1 cellular context compared by ENCODE assay signal in the genomic region with DNA sequence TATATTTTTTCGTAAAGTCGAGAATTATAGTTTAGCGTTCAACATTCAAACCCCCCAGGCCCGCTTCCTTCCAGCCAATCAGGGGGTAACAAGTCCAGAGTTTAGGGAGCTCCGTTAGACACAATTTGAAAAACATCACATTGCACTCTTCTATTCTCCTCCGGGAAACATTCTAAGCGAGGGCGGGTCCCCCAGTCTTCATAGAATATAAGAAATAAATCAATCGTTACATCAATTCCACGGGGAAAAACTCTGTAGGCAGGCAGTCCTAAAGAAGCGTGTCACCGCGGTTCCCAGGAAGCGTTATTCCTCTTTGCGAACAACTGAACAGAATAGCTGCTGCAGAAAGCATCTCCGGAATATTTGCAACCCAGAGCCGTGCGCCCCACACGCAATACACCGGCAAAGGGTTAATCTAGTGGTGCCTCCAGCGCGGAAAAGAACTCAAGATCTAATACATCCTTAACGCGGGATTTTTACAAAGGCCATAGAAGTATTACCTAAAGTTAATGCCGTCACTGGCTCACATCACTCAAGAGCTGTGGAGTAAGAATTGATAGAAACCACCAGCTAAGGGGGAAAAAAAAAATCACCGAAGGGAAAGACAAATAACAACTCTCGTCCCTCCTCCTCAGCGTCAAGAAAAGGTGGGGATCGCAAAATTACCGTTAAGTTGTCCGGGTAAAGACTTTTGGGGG.
TF ChIP-seq lines count a peak whose summit lies in the region.

No MANE protein-coding gene starts in this region.

TF ChIP-seq in HepG2, 621 proteins besides CTCF, POLR2A, EP300 and RAD21 (continued from another document and continues in another):
- TF ChIP-seq, protein P1, sequence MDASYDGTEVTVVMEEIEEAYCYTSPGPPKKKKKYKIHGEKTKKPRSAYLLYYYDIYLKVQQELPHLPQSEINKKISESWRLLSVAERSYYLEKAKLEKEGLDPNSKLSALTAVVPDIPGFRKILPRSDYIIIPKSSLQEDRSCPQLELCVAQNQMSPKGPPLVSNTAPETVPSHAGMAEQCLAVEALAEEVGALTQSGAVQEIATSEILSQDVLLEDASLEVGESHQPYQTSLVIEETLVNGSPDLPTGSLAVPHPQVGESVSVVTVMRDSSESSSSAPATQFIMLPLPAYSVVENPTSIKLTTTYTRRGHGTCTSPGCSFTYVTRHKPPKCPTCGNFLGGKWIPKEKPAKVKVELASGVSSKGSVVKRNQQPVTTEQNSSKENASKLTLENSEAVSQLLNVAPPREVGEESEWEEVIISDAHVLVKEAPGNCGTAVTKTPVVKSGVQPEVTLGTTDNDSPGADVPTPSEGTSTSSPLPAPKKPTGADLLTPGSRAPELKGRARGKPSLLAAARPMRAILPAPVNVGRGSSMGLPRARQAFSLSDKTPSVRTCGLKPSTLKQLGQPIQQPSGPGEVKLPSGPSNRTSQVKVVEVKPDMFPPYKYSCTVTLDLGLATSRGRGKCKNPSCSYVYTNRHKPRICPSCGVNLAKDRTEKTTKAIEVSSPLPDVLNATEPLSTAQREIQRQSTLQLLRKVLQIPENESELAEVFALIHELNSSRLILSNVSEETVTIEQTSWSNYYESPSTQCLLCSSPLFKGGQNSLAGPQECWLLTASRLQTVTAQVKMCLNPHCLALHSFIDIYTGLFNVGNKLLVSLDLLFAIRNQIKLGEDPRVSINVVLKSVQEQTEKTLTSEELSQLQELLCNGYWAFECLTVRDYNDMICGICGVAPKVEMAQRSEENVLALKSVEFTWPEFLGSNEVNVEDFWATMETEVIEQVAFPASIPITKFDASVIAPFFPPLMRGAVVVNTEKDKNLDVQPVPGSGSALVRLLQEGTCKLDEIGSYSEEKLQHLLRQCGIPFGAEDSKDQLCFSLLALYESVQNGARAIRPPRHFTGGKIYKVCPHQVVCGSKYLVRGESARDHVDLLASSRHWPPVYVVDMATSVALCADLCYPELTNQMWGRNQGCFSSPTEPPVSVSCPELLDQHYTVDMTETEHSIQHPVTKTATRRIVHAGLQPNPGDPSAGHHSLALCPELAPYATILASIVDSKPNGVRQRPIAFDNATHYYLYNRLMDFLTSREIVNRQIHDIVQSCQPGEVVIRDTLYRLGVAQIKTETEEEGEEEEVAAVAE (CRISPR knock-in tag; IDR thresholded peaks at IDR 0.05; ENCODE audit: borderline replicate concordance) = no peak
- TF ChIP-seq ZBTB20 (CRISPR knock-in tag; IDR thresholded peaks at IDR 0.05; ENCODE audit: borderline replicate concordance, low read depth) (no peak), ZNF282 (IDR thresholded peaks at IDR 0.05; ENCODE audit: partially characterized antibody) (no peak), KLF9 (CRISPR knock-in tag; IDR thresholded peaks at IDR 0.05; ENCODE audit: low read depth) (no peak), BRCA1 (CRISPR knock-in tag; IDR thresholded peaks at IDR 0.05) (no peak), ZBTB1 (CRISPR knock-in tag; IDR thresholded peaks at IDR 0.05; ENCODE audit: borderline replicate concordance) (no peak), MIXL1 (CRISPR knock-in tag; IDR thresholded peaks at IDR 0.05) (no peak), NFYB (CRISPR knock-in tag; IDR thresholded peaks at IDR 0.05) (no peak), GPN1 (CRISPR knock-in tag; IDR thresholded peaks at IDR 0.05; ENCODE audit: borderline replicate concordance) (no peak), RORA (CRISPR knock-in tag; IDR thresholded peaks at IDR 0.05) (no peak), ZNF615 (CRISPR knock-in tag; IDR thresholded peaks at IDR 0.05; ENCODE audit: borderline replicate concordance) (no peak), ZNF468 (CRISPR knock-in tag; IDR thresholded peaks at IDR 0.05) (no peak), ASH2L (IDR thresholded peaks at IDR 0.05; ENCODE audit: insufficient read length, low read depth, low read length) (peak; percentile 86), ZKSCAN1 (IDR thresholded peaks at IDR 0.05; ENCODE audit: low read length) (no peak), MED1 (CRISPR knock-in tag; IDR thresholded peaks at IDR 0.05) (0 out of 2 replicates have a peak, but pooled peaks have one; percentile 14), KLF11 (CRISPR knock-in tag; IDR thresholded peaks at IDR 0.05) (no peak), FOXA1 (IDR thresholded peaks at IDR 0.05) (no peak), FOXA1 (CRISPR knock-in tag; IDR thresholded peaks at IDR 0.05) (no peak), ZBTB21 (CRISPR knock-in tag; IDR thresholded peaks at IDR 0.05) (0 out of 2 replicates have a peak, but pooled peaks have one; percentile 22), ZNF292 (CRISPR knock-in tag; IDR thresholded peaks at IDR 0.05; ENCODE audit: borderline replicate concordance, low read depth) (0 out of 2 replicates have a peak, but pooled peaks have one; percentile 42), CBX1 (IDR thresholded peaks at IDR 0.05; ENCODE audit: low read depth) (no peak), SSRP1 (CRISPR knock-in tag; IDR thresholded peaks at IDR 0.05) (no peak), SIN3A (IDR thresholded peaks at IDR 0.05; ENCODE audit: borderline replicate concordance, low read depth, low read length) (peak; percentile 61; the same call in 1 of the 2 replicates), ZNF703 (CRISPR knock-in tag; IDR thresholded peaks at IDR 0.05; ENCODE audit: borderline replicate concordance) (no peak), TRIM24 (CRISPR knock-in tag; IDR thresholded peaks at IDR 0.05) (no peak), ZNF850 (CRISPR knock-in tag; conservative IDR thresholded peaks at IDR 0.05) (no peak), JUN (CRISPR knock-in tag; IDR thresholded peaks at IDR 0.05) (no peak), ZNF263 (CRISPR knock-in tag; IDR thresholded peaks at IDR 0.05) (no peak)
- TF ChIP-seq, protein P2, sequence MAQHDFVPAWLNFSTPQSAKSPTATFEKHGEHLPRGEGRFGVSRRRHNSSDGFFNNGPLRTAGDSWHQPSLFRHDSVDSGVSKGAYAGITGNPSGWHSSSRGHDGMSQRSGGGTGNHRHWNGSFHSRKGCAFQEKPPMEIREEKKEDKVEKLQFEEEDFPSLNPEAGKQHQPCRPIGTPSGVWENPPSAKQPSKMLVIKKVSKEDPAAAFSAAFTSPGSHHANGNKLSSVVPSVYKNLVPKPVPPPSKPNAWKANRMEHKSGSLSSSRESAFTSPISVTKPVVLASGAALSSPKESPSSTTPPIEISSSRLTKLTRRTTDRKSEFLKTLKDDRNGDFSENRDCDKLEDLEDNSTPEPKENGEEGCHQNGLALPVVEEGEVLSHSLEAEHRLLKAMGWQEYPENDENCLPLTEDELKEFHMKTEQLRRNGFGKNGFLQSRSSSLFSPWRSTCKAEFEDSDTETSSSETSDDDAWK (CRISPR knock-in tag; IDR thresholded peaks at IDR 0.05) = no peak
- TF ChIP-seq, protein P3, sequence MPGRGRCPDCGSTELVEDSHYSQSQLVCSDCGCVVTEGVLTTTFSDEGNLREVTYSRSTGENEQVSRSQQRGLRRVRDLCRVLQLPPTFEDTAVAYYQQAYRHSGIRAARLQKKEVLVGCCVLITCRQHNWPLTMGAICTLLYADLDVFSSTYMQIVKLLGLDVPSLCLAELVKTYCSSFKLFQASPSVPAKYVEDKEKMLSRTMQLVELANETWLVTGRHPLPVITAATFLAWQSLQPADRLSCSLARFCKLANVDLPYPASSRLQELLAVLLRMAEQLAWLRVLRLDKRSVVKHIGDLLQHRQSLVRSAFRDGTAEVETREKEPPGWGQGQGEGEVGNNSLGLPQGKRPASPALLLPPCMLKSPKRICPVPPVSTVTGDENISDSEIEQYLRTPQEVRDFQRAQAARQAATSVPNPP (CRISPR knock-in tag; IDR thresholded peaks at IDR 0.05) = no peak
- TF ChIP-seq, protein P4, sequence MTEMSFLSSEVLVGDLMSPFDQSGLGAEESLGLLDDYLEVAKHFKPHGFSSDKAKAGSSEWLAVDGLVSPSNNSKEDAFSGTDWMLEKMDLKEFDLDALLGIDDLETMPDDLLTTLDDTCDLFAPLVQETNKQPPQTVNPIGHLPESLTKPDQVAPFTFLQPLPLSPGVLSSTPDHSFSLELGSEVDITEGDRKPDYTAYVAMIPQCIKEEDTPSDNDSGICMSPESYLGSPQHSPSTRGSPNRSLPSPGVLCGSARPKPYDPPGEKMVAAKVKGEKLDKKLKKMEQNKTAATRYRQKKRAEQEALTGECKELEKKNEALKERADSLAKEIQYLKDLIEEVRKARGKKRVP (CRISPR knock-in tag; IDR thresholded peaks at IDR 0.05) = no peak
- TF ChIP-seq, protein P5, sequence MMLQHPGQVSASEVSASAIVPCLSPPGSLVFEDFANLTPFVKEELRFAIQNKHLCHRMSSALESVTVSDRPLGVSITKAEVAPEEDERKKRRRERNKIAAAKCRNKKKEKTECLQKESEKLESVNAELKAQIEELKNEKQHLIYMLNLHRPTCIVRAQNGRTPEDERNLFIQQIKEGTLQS (CRISPR knock-in tag; IDR thresholded peaks at IDR 0.05) = no peak
- TF ChIP-seq, protein P6, sequence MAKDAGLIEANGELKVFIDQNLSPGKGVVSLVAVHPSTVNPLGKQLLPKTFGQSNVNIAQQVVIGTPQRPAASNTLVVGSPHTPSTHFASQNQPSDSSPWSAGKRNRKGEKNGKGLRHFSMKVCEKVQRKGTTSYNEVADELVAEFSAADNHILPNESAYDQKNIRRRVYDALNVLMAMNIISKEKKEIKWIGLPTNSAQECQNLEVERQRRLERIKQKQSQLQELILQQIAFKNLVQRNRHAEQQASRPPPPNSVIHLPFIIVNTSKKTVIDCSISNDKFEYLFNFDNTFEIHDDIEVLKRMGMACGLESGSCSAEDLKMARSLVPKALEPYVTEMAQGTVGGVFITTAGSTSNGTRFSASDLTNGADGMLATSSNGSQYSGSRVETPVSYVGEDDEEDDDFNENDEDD (CRISPR knock-in tag; IDR thresholded peaks at IDR 0.05; ENCODE audit: borderline replicate concordance) = no peak
- TF ChIP-seq, protein P7, sequence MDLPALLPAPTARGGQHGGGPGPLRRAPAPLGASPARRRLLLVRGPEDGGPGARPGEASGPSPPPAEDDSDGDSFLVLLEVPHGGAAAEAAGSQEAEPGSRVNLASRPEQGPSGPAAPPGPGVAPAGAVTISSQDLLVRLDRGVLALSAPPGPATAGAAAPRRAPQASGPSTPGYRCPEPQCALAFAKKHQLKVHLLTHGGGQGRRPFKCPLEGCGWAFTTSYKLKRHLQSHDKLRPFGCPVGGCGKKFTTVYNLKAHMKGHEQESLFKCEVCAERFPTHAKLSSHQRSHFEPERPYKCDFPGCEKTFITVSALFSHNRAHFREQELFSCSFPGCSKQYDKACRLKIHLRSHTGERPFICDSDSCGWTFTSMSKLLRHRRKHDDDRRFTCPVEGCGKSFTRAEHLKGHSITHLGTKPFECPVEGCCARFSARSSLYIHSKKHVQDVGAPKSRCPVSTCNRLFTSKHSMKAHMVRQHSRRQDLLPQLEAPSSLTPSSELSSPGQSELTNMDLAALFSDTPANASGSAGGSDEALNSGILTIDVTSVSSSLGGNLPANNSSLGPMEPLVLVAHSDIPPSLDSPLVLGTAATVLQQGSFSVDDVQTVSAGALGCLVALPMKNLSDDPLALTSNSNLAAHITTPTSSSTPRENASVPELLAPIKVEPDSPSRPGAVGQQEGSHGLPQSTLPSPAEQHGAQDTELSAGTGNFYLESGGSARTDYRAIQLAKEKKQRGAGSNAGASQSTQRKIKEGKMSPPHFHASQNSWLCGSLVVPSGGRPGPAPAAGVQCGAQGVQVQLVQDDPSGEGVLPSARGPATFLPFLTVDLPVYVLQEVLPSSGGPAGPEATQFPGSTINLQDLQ (CRISPR knock-in tag; IDR thresholded peaks at IDR 0.05) = no peak
- TF ChIP-seq, protein P8, sequence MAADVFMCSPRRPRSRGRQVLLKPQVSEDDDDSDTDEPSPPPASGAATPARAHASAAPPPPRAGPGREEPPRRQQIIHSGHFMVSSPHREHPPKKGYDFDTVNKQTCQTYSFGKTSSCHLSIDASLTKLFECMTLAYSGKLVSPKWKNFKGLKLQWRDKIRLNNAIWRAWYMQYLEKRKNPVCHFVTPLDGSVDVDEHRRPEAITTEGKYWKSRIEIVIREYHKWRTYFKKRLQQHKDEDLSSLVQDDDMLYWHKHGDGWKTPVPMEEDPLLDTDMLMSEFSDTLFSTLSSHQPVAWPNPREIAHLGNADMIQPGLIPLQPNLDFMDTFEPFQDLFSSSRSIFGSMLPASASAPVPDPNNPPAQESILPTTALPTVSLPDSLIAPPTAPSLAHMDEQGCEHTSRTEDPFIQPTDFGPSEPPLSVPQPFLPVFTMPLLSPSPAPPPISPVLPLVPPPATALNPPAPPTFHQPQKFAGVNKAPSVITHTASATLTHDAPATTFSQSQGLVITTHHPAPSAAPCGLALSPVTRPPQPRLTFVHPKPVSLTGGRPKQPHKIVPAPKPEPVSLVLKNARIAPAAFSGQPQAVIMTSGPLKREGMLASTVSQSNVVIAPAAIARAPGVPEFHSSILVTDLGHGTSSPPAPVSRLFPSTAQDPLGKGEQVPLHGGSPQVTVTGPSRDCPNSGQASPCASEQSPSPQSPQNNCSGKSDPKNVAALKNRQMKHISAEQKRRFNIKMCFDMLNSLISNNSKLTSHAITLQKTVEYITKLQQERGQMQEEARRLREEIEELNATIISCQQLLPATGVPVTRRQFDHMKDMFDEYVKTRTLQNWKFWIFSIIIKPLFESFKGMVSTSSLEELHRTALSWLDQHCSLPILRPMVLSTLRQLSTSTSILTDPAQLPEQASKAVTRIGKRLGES (CRISPR knock-in tag; IDR thresholded peaks at IDR 0.05; ENCODE audit: borderline replicate concordance) = 0 out of 2 replicates have a peak, but pooled peaks have one; percentile 18
- TF ChIP-seq, protein P9, sequence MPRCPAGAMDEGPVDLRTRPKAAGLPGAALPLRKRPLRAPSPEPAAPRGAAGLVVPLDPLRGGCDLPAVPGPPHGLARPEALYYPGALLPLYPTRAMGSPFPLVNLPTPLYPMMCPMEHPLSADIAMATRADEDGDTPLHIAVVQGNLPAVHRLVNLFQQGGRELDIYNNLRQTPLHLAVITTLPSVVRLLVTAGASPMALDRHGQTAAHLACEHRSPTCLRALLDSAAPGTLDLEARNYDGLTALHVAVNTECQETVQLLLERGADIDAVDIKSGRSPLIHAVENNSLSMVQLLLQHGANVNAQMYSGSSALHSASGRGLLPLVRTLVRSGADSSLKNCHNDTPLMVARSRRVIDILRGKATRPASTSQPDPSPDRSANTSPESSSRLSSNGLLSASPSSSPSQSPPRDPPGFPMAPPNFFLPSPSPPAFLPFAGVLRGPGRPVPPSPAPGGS (CRISPR knock-in tag; IDR thresholded peaks at IDR 0.05) = no peak
- TF ChIP-seq, protein P10, sequence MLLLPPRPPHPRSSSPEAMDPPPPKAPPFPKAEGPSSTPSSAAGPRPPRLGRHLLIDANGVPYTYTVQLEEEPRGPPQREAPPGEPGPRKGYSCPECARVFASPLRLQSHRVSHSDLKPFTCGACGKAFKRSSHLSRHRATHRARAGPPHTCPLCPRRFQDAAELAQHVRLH (CRISPR knock-in tag; IDR thresholded peaks at IDR 0.05; ENCODE audit: borderline replicate concordance, low read depth) = no peak
